Comparison of ENCODE assay signal across 17 cellular contexts in genomic region chr5:456351-457194, GRCh38. TPM values are rescaled to one million over a fixed set of nuclear protein-coding genes. Genes with fewer than 3 reads are reported as not detected.
A peak's percentile ranks its signal among the peaks of the same experiment; 100 is the strongest.
DNase-seq lines count a peak whose midpoint lies in the region; TF ChIP-seq lines count a peak whose summit lies in the region.
"Had no signal": no experiment of that assay in that cellular context is flagged by ENCODE, and none has a peak within 500 bp of the region (broad histone marks: within the 10 kb centered on the region; RNA-seq: fewer than 3 reads in every experiment).

No MANE protein-coding gene starts in this region.

- H3K14ac ChIP-seq in H9 (ENCODE audit: insufficient read depth, low read length): no peak overlapping the region

- H3K18ac ChIP-seq in H9 (ENCODE audit: insufficient read length, low read depth, low read length): no peak overlapping the region

- no peak overlapping the region for H2BK15ac ChIP-seq in H9 (ENCODE audit: low read depth, low read length)

- no peak overlapping the region for H2BK5ac ChIP-seq in H9 (ENCODE audit: insufficient read length, low read length)

- intact Hi-C loops in posterior vena cava (cut with DNase I): no loop called here

- H3K23ac ChIP-seq in H9 (ENCODE audit: insufficient read length, low read depth, low read length): no peak overlapping the region

- H3K4me1 Mint-ChIP-seq in H9: peaks cover 13% of the 10 kb centered on the region in 2 experiments

- H4K91ac ChIP-seq in H9 (ENCODE audit: insufficient read length, low read depth, low read length): no peak overlapping the region

- H3K4ac ChIP-seq in H9 (ENCODE audit: low read depth, low read length): no peak overlapping the region

- no peak overlapping the region for H3K56ac ChIP-seq in H9 (ENCODE audit: insufficient read length, low read depth, low read length)

- H2BK20ac ChIP-seq in H9 (ENCODE audit: low read depth, low read length, poor library complexity, severe bottlenecking): no peak overlapping the region

- TF ChIP-seq CTCF in H9 (conservative IDR thresholded peaks at IDR 0.05): no peak

- H4K8ac ChIP-seq in H9 (replicated peaks; ENCODE audit: insufficient read length, low read depth, low read length): no peak overlapping the region

- DNase-seq in COLO668 (lab: John Stamatoyannopoulos, UW; ENCODE audit: unreplicated experiment): peak; percentile 61
- peak; percentile 21 for DNase-seq in H9
- peak; percentile 55 to 88 for DNase-seq in dermis microvascular lymphatic vessel endothelial cell (ENCODE audit: low read depth in 2 of 2)
- peak; percentile 69 for DNase-seq in posterior vena cava (ENCODE audit: low spot score)
- no peak for DNase-seq in COR-L47 (lab: John Stamatoyannopoulos, UW)
- no peak for DNase-seq in GM03348 (ENCODE audit: low spot score)
- DNase-seq in NOMO-1 treated with dmso at 0.1 percent for 144 hours (lab: John Stamatoyannopoulos, UW; ENCODE audit: unreplicated experiment): no peak
- DNase-seq: foreskin fibroblast; IMR-90; MM.1S; NCI-H2029; NCI-H524 treated with DMSO at 0.1 percent for 48 hours; occipital lobe; OCI-M1; stimulated activated CD4-positive, alpha-beta T cell treated with anti-CD3 and anti-CD28 coated beads, Interleukin-2, amount 100 ng/mL, for 24 hours had no signal

- no peaks in the 10 kb centered on the region for H4K20me1 ChIP-seq in H9 (ENCODE audit: control insufficient read depth, insufficient read depth, insufficient read length)

- H3K79me2 ChIP-seq in H9 (ENCODE audit: insufficient read depth, low read length): no peaks in the 10 kb centered on the region

- H3K4me2 ChIP-seq in H9 (ENCODE audit: insufficient read depth, insufficient read length, low read length): no peak overlapping the region
- H3K4me2 ChIP-seq: BLaER1 had no signal

- H3K9me3 Mint-ChIP-seq in H9: peaks cover 8 to 12% of the 10 kb centered on the region in 2 experiments

- H3K36me3 Mint-ChIP-seq in H9 (ENCODE audit: insufficient read depth in 1 of 3, low read depth in 3 of 3): peaks cover 37 to 82% (median 70%) of the 10 kb centered on the region in 3 experiments

- no peak overlapping the region for H2BK120ac ChIP-seq in H9 (ENCODE audit: low read depth, low read length, poor library complexity, severe bottlenecking)

- H3K27me3 ChIP-seq in H9 (ENCODE audit: insufficient read depth, low read length): no peaks in the 10 kb centered on the region
- H3K27me3 ChIP-seq: ascending aorta, BLaER1 had no signal

- no peak overlapping the region for H2AFZ ChIP-seq in H9 (ENCODE audit: low read length)

- H3K9ac ChIP-seq in H9 (ENCODE audit: extremely low read depth, insufficient read length, low read length): no peak overlapping the region
- H3K9ac ChIP-seq: BLaER1 had no signal

- H3K4me1 ChIP-seq in H9 (ENCODE audit: insufficient read depth, low read length): no peaks in the 10 kb centered on the region; the same call in 1 of the 2 replicates
- H3K4me1 ChIP-seq: ascending aorta had no signal

- no peak overlapping the region for H4K5ac ChIP-seq in H9 (ENCODE audit: insufficient read length, low read depth, low read length)

- no peak overlapping the region for H2AK5ac ChIP-seq in H9 (ENCODE audit: insufficient read length, low read length)

- H3K79me1 ChIP-seq in H9 (ENCODE audit: insufficient read depth, low read depth, low read length, poor library complexity, severe bottlenecking): no peaks in the 10 kb centered on the region

- no peaks in the 10 kb centered on the region for H3K9me3 ChIP-seq in H9 (ENCODE audit: control insufficient read depth, low read depth, low read length)

- no CpG with 5 or more reads among the region's 28 CpGs for WGBS in H9 (ENCODE audit: extremely low coverage, insufficient read length, low lambda C conversion rate)

- no peaks in the 10 kb centered on the region for H3K27me3 Mint-ChIP-seq in H9 (ENCODE audit: low read depth)

- no peak overlapping the region for H2BK12ac ChIP-seq in H9 (ENCODE audit: insufficient read length, low read depth, low read length)

- H3T11ph ChIP-seq in H9 (ENCODE audit: low read length): no peak overlapping the region

- peak overlapping the region in 2 of 3 experiments; percentile 34 to 57; a peak in 1 of 7 replicates for H3K27ac Mint-ChIP-seq in H9

- no peak overlapping the region for H3K27ac ChIP-seq in H9 (ENCODE audit: insufficient read length, low read depth, low read length)
- H3K27ac ChIP-seq: ascending aorta, BLaER1 had no signal

- no peaks in the 10 kb centered on the region for H3K23me2 ChIP-seq in H9 (ENCODE audit: insufficient read length, low read depth, low read length, poor library complexity, severe bottlenecking)

- no peak overlapping the region for H3K4me3 Mint-ChIP-seq in H9

RNA-seq across cellular contexts. Expression of gene EXOC3, which starts 13.6 kb away (rescaled TPM):
- total RNA-seq in H9 (2021) (36.7 and 37.6 TPM in 2 replicates), dermis microvascular lymphatic vessel endothelial cell (28.6 and 42.9 TPM in 2 replicates), posterior vena cava (10 to 100 TPM; 52.6 to 54.2 TPM)

Comparison
In these comparisons a context has a peak if more than half of its experiments do, and no peak if none do; other contexts are left out.
1. DNase-seq: peak in COLO668 (single experiment), H9 (single experiment), dermis microvascular lymphatic vessel endothelial cell (2 of 2) and posterior vena cava (single experiment); none in COR-L47 (single experiment), GM03348 (single experiment) and NOMO-1 treated with dmso at 0.1 percent for 144 hours (single experiment).